In the genomic region with DNA sequence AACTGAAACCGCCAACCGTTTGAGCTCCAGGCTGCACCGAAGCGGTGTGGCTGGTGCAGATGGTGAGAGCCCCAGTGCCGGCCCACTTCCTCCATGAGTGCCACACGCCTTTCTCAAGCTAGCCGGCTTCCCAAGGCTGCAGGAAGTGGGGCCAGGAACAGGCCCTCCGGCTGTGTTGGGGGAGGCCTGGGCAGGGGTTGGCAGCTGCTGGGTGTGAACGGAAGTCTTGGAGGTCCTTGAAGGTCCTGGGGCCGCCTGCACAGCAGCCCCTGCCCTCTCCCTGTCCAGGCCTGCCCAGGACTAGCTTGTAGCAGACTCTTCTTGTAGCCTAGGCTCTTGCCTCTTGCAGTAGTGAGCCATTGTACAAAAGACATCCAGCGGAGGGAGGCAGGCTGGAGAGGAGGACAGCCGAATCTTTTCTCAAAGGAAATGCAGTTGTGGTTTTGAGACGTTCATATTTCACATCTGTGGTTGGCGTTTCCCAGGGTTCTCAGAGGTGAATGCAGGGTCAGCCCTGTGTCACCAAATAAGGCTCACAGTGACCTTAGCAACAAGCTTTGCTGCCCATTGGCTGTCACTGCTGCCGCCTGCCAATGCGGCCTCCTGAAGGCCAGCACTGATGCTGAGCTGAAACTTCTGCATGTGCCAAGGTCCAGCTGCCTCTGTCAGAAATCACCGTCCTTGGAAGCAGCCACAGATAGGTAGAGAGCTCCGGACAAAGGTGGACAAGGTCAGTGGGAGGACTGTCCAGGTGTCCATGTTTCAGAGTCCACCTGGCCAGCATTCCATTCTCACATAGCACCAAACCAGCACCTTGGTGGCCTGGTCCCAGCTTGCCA, we compare ENCODE assay signal across 8 cellular contexts. TPM values are rescaled to one million over a fixed set of nuclear protein-coding genes. Genes with fewer than 3 reads are reported as not detected.
DNase-seq lines count a peak whose midpoint lies in the region; ATAC-seq and TF ChIP-seq lines count a peak whose summit lies in the region.

No MANE protein-coding gene starts in this region.

- H3K4me3 Mint-ChIP-seq in GM23338: no peak overlapping the region

- H3K4me2 ChIP-seq in GM23338: no peak overlapping the region

- H3K4me1 Mint-ChIP-seq in GM23338: peaks cover 30% of the 10 kb centered on the region

- peaks cover 0 to 63% of the 10 kb centered on the region in 2 donors for H3K4me1 ChIP-seq in right atrium auricular region
- peaks cover 42% of the 10 kb centered on the region for H3K4me1 ChIP-seq in body of pancreas
- H3K4me1 ChIP-seq in GM23338 (ENCODE audit: insufficient read depth): peaks cover 16% of the 10 kb centered on the region

- ATAC-seq in Right ventricle myocardium inferior (peak; percentile 53), HG03039 (IDR thresholded peaks at IDR 0.05; ENCODE audit: unreplicated experiment) (peak; percentile 53), body of pancreas (no peak), GM23338 (no peak)

- no peaks in the 10 kb centered on the region for H3K79me2 ChIP-seq in GM23338 (replicated peaks; ENCODE audit: insufficient read depth)

- H4K20me1 ChIP-seq in GM23338 (replicated peaks; ENCODE audit: insufficient read depth): no peaks in the 10 kb centered on the region

- no peaks in the 10 kb centered on the region for H3K9me2 ChIP-seq in GM23338 (ENCODE audit: insufficient read depth)

- no peaks in the 10 kb centered on the region for H3K27me3 ChIP-seq in right atrium auricular region
- H3K27me3 ChIP-seq in body of pancreas: no peaks in the 10 kb centered on the region
- H3K27me3 ChIP-seq in GM23338 (ENCODE audit: insufficient read depth): no peaks in the 10 kb centered on the region

- TF ChIP-seq POLR2A in body of pancreas (IDR thresholded peaks at IDR 0.05): no peak

- no peaks in the 10 kb centered on the region for H3K36me3 ChIP-seq in right atrium auricular region
- H3K36me3 ChIP-seq in body of pancreas (replicated peaks in 1 of 2; ENCODE audit: insufficient read depth in 1 of 2, low read depth in 2 of 2): no peaks in the 10 kb centered on the region
- H3K36me3 ChIP-seq in GM23338 (ENCODE audit: insufficient read depth): no peaks in the 10 kb centered on the region

- peaks cover 9% of the 10 kb centered on the region for H3K27me3 Mint-ChIP-seq in GM23338 (ENCODE audit: insufficient read depth, low read depth, poor library complexity)

- H3K4me3 ChIP-seq in right atrium auricular region: no peak overlapping the region
- H3K4me3 ChIP-seq in body of pancreas: no peak overlapping the region
- no peak overlapping the region for H3K4me3 ChIP-seq in GM23338

- intact Hi-C loops in Right ventricle myocardium inferior (cut with DNase I) (no loop called here), body of pancreas (cut with DNase I) (no loop called here)

- H3F3A ChIP-seq in GM23338 (replicated peaks; ENCODE audit: low read depth): 0 out of 2 replicates have a peak, but pooled peaks cover 4% of the 10 kb centered on the region

- H3K36me3 Mint-ChIP-seq in GM23338 (ENCODE audit: low read depth): peaks cover 5% of the 10 kb centered on the region; the same call in 2 of the 3 replicates

- H2AFZ ChIP-seq in GM23338: no peak overlapping the region

- H3K9me3 Mint-ChIP-seq in GM23338: peaks cover 8% of the 10 kb centered on the region; the same call in 2 of the 3 replicates

- H3K9me3 ChIP-seq in right atrium auricular region (no peaks in the 10 kb centered on the region), body of pancreas (no peaks in the 10 kb centered on the region)

- DNase-seq in Right ventricle myocardium inferior (ENCODE audit: missing footprints): peak; percentile 88
- no peak for DNase-seq in right atrium auricular region (ENCODE audit: low spot score)
- DNase-seq in SIG-M5 treated with dmso at 0.1 percent for 504 hours (lab: John Stamatoyannopoulos, UW; ENCODE audit: unreplicated experiment): peak; percentile 98
- DNase-seq in body of pancreas: peak in 3 of 4 donors; percentile 23 to 66 (median 24)
- DNase-seq in myocyte (ENCODE audit: low read depth): peak; percentile 81
- no peak for DNase-seq in GM23338 (ENCODE audit: low spot score)
- no peak for DNase-seq in NCI-H2171 treated with DMSO at 0.1 percent for 48 hours (lab: John Stamatoyannopoulos, UW)

- H3K27ac Mint-ChIP-seq in GM23338: no peak overlapping the region

- WGBS in body of pancreas, 2 donors: 56 to 82% methylated on average over 14 to 18 of the region's 18 CpGs

- TF ChIP-seq CTCF in right atrium auricular region (IDR thresholded peaks at IDR 0.05): no peak
- no peak for TF ChIP-seq CTCF in body of pancreas (IDR thresholded peaks at IDR 0.05)
- no peak for TF ChIP-seq CTCF in GM23338 (conservative IDR thresholded peaks at IDR 0.05; ENCODE audit: low read depth in 2 of 2)

- H3K27ac ChIP-seq in right atrium auricular region: peak overlapping the region in 1 of 2 donors; percentile 12
- peak overlapping the region in 1 of 4 donors; percentile 40 for H3K27ac ChIP-seq in body of pancreas
- no peak overlapping the region for H3K27ac ChIP-seq in GM23338 (ENCODE audit: low read depth)

TF ChIP-seq in GM23338, 12 proteins besides CTCF, POLR2A, EP300 and RAD21:
- TF ChIP-seq, protein P1, sequence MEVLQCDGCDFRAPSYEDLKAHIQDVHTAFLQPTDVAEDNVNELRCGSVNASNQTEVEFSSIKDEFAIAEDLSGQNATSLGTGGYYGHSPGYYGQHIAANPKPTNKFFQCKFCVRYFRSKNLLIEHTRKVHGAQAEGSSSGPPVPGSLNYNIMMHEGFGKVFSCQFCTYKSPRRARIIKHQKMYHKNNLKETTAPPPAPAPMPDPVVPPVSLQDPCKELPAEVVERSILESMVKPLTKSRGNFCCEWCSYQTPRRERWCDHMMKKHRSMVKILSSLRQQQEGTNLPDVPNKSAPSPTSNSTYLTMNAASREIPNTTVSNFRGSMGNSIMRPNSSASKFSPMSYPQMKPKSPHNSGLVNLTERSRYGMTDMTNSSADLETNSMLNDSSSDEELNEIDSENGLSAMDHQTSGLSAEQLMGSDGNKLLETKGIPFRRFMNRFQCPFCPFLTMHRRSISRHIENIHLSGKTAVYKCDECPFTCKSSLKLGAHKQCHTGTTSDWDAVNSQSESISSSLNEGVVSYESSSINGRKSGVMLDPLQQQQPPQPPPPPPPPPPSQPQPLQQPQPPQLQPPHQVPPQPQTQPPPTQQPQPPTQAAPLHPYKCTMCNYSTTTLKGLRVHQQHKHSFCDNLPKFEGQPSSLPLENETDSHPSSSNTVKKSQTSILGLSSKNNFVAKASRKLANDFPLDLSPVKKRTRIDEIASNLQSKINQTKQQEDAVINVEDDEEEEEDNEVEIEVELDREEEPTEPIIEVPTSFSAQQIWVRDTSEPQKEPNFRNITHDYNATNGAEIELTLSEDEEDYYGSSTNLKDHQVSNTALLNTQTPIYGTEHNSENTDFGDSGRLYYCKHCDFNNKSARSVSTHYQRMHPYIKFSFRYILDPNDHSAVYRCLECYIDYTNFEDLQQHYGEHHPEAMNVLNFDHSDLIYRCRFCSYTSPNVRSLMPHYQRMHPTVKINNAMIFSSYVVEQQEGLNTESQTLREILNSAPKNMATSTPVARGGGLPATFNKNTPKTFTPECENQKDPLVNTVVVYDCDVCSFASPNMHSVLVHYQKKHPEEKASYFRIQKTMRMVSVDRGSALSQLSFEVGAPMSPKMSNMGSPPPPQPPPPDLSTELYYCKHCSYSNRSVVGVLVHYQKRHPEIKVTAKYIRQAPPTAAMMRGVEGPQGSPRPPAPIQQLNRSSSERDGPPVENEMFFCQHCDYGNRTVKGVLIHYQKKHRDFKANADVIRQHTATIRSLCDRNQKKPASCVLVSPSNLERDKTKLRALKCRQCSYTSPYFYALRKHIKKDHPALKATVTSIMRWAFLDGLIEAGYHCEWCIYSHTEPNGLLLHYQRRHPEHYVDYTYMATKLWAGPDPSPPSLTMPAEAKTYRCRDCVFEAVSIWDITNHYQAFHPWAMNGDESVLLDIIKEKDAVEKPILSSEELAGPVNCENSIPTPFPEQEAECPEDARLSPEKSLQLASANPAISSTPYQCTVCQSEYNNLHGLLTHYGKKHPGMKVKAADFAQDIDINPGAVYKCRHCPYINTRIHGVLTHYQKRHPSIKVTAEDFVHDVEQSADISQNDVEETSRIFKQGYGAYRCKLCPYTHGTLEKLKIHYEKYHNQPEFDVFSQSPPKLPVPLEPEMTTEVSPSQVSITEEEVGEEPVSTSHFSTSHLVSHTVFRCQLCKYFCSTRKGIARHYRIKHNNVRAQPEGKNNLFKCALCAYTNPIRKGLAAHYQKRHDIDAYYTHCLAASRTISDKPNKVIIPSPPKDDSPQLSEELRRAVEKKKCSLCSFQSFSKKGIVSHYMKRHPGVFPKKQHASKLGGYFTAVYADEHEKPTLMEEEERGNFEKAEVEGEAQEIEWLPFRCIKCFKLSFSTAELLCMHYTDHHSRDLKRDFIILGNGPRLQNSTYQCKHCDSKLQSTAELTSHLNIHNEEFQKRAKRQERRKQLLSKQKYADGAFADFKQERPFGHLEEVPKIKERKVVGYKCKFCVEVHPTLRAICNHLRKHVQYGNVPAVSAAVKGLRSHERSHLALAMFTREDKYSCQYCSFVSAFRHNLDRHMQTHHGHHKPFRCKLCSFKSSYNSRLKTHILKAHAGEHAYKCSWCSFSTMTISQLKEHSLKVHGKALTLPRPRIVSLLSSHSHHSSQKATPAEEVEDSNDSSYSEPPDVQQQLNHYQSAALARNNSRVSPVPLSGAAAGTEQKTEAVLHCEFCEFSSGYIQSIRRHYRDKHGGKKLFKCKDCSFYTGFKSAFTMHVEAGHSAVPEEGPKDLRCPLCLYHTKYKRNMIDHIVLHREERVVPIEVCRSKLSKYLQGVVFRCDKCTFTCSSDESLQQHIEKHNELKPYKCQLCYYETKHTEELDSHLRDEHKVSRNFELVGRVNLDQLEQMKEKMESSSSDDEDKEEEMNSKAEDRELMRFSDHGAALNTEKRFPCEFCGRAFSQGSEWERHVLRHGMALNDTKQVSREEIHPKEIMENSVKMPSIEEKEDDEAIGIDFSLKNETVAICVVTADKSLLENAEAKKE (CRISPR knock-in tag; IDR thresholded peaks at IDR 0.05): no peak
- no peak for TF ChIP-seq STAT1 (IDR thresholded peaks at IDR 0.05; ENCODE audit: unreplicated experiment)
- no peak for TF ChIP-seq EZH2 (IDR thresholded peaks at IDR 0.05; ENCODE audit: low read depth, unreplicated experiment)
- TF ChIP-seq POLR2AphosphoS5 (IDR thresholded peaks at IDR 0.05; ENCODE audit: low read depth): no peak
- no peak for TF ChIP-seq ZNF331 (CRISPR knock-in tag; IDR thresholded peaks at IDR 0.05; ENCODE audit: low read depth)
- TF ChIP-seq NANOG (IDR thresholded peaks at IDR 0.05; ENCODE audit: borderline replicate concordance): no peak

RNA-seq across cellular contexts. Expression of a gene that starts 23.9 kb away (rescaled TPM):
- 12.7 TPM for total RNA-seq in Right ventricle myocardium inferior
- 10 to 100 TPM; 10.1 to 15.8 TPM for total RNA-seq in right atrium auricular region
- 10 to 100 TPM; 12.2 to 15.5 TPM for total RNA-seq in body of pancreas
- total RNA-seq in myocyte: 9.8 and 11.7 TPM in 2 replicates
- 37.0 TPM for polyA plus RNA-seq in myocyte (2012)
- 6.4 and 6.9 TPM in 2 replicates for total RNA-seq in GM23338 (2014; rRNA removed; shearing (Covaris generic))
- 8.6 and 9.1 TPM in 2 replicates for polyA plus RNA-seq in GM23338 (2016; fragmentation: Nextera tagmentation; extraction: Ambion mirVana)

Comparison
In these comparisons a context has a peak if more than half of its experiments do, and no peak if none do; other contexts are left out.
1. DNase-seq: peak in Right ventricle myocardium inferior (single experiment), SIG-M5 treated with dmso at 0.1 percent for 504 hours (single experiment), body of pancreas (3 of 4) and myocyte (single experiment); none in right atrium auricular region (single experiment), GM23338 (single experiment) and NCI-H2171 treated with DMSO at 0.1 percent for 48 hours (single experiment).
2. ATAC-seq: peak in Right ventricle myocardium inferior (single experiment) and HG03039 (single experiment); none in body of pancreas (single experiment) and GM23338 (single experiment).